8 cellular contexts compared by ENCODE assay signal in genomic region chr17:18363021-18363941, GRCh38. TPM values are rescaled to one million over a fixed set of nuclear protein-coding genes. Genes with fewer than 3 reads are reported as not detected.
DNase-seq lines count a peak whose midpoint lies in the region; ATAC-seq and TF ChIP-seq lines count a peak whose summit lies in the region.

Gene SHMT1 (minus strand): TSS chr17:18363550. CDS start chr17:18355981, 7,569 bp downstream.

- H3K9me3 Mint-ChIP-seq in activated B cell treated with CpG ODN at 0.5 μM for 24 hours = no peaks in the 10 kb centered on the region
- no peaks in the 10 kb centered on the region for H3K9me3 Mint-ChIP-seq in immature natural killer cell

- ATAC-seq in GM18907 (IDR thresholded peaks at IDR 0.05; ENCODE audit: unreplicated experiment) (peak; percentile 95), HG03139 (IDR thresholded peaks at IDR 0.05; ENCODE audit: unreplicated experiment) (peak; percentile 93), activated B cell treated with CpG ODN at 0.5 μM for 24 hours (ENCODE audit: low read depth) (peak; percentile 100)

- intact Hi-C loops in activated B cell treated with CpG ODN at 0.5 μM for 24 hours (cut with micrococcal nuclease) = loop anchor here (1.0 to 5.0 kb wide), 3 partner anchors 48 to 116 kb away; partner anchors contain the start of genes MIEF2, SMCR8 and TOP3A

- H3K36me3 Mint-ChIP-seq in activated B cell treated with CpG ODN at 0.5 μM for 24 hours (ENCODE audit: low read depth) (no peaks in the 10 kb centered on the region), immature natural killer cell (peaks cover 0 to 3% (median 0%) of the 10 kb centered on the region in 3 donors)

- H3K4me3 Mint-ChIP-seq in activated B cell treated with CpG ODN at 0.5 μM for 24 hours = peak within 1 kb of the TSS; percentile 92
- peak within 1 kb of the TSS; percentile 90 to 94 (median 91) for H3K4me3 Mint-ChIP-seq in immature natural killer cell

- peak; percentile 98 for DNase-seq in AG08396 (ENCODE audit: low spot score)
- peak; percentile 96 for DNase-seq in NCI-H226
- peak; percentile 86 for DNase-seq in activated B cell treated with CpG ODN at 0.5 μM for 24 hours
- peak; percentile 85 to 90 for DNase-seq in cardiac fibroblast (ENCODE audit: low read depth in 2 of 2)
- peak; percentile 89 to 90 (median 90) for DNase-seq in immature natural killer cell
- peak; percentile 55 for DNase-seq in smooth muscle cell of the brain vasculature (ENCODE audit: low read depth, low spot score)

- TF ChIP-seq CTCF in activated B cell treated with CpG ODN at 0.5 μM for 24 hours (IDR thresholded peaks at IDR 0.05) (no peak), cardiac fibroblast (IDR thresholded peaks at IDR 0.05; ENCODE audit: low read depth, low read length) (no peak)

- H3K27me3 Mint-ChIP-seq in activated B cell treated with CpG ODN at 0.5 μM for 24 hours (no peaks in the 10 kb centered on the region), immature natural killer cell (ENCODE audit: low read depth in 3 of 3) (peaks cover 2% of the 10 kb centered on the region in 3 donors)

- POLR2A ChIA-PET in activated B cell treated with CpG ODN at 0.5 μM for 24 hours (lab: Charles Lee) = interaction anchor here (0.5 to 1.3 kb wide), 6 partner anchors 15 to 1144 kb away, joined by 3 to 9 read pairs (median 4); partner anchors contain the start of genes ALKBH5, SMCR8 and TOP3A

- peak within 1 kb of the TSS; percentile 71 for H3K27ac Mint-ChIP-seq in activated B cell treated with CpG ODN at 0.5 μM for 24 hours
- peak within 1 kb of the TSS; percentile 65 to 88 (median 80) for H3K27ac Mint-ChIP-seq in immature natural killer cell

- peaks cover 17% of the 10 kb centered on the region for H3K4me1 Mint-ChIP-seq in activated B cell treated with CpG ODN at 0.5 μM for 24 hours
- H3K4me1 Mint-ChIP-seq in immature natural killer cell = peaks cover 15 to 18% of the 10 kb centered on the region in 2 donors

- peak within 1 kb of the TSS; percentile 66 to 80 for H3K4me3 ChIP-seq in cardiac fibroblast (replicated peaks in 1 of 2; ENCODE audit: low read depth in 2 of 2, low read length in 2 of 2)

- CTCF ChIA-PET in activated B cell treated with CpG ODN at 0.5 μM for 24 hours (lab: Charles Lee) = no interaction called here

RNA-seq across cellular contexts. Expression of gene SHMT1, which starts in this region (rescaled TPM):
- total RNA-seq in activated B cell treated with CpG ODN at 0.5 μM for 24 hours = 17.9 and 18.4 TPM in 2 replicates
- polyA plus RNA-seq in immature natural killer cell = 10 to 100 TPM; 16.0 to 38.8 (median 29.1) TPM

Comparison
In these comparisons a context has a peak if more than half of its experiments do, and no peak if none do; other contexts are left out.
1. Peak in every context shown above with its lines: DNase-seq, ATAC-seq and H3K4me3 ChIP-seq.